Comparison of ENCODE assay signal across 1 cellular context in genomic region chr11:46615756-46616155, GRCh38.
TF ChIP-seq lines count a peak whose summit lies in the region.

No MANE protein-coding gene starts in this region.

TF ChIP-seq in H1, 55 proteins besides CTCF, POLR2A, EP300 and RAD21:
- TF ChIP-seq SP4 (IDR thresholded peaks at IDR 0.05; ENCODE audit: low read length), result no peak
- TF ChIP-seq GTF2F1 (IDR thresholded peaks at IDR 0.05; ENCODE audit: borderline replicate concordance, low read depth, low read length), result no peak
- TF ChIP-seq, protein P1, sequence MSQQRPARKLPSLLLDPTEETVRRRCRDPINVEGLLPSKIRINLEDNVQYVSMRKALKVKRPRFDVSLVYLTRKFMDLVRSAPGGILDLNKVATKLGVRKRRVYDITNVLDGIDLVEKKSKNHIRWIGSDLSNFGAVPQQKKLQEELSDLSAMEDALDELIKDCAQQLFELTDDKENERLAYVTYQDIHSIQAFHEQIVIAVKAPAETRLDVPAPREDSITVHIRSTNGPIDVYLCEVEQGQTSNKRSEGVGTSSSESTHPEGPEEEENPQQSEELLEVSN (IDR thresholded peaks at IDR 0.05), result no peak
- TF ChIP-seq TAF1 (IDR thresholded peaks at IDR 0.05; ENCODE audit: low read depth, low read length), result no peak
- TF ChIP-seq BACH1 (IDR thresholded peaks at IDR 0.05; ENCODE audit: low read length), result no peak
- TF ChIP-seq SAP30 (IDR thresholded peaks at IDR 0.05; ENCODE audit: insufficient read depth, insufficient replicate concordance, low read length), result no peak
- no peak for TF ChIP-seq RXRA (IDR thresholded peaks at IDR 0.05; ENCODE audit: insufficient read depth, low read depth, low read length)
- TF ChIP-seq SIN3A (conservative IDR thresholded peaks at IDR 0.05 in 1 of 2, IDR thresholded peaks at IDR 0.05 in 1 of 2; ENCODE audit: low read depth in 1 of 2, low read length in 2 of 2), result no peak
- TF ChIP-seq NANOG (IDR thresholded peaks at IDR 0.05; ENCODE audit: insufficient read depth, low read depth, low read length, poor library complexity, severe bottlenecking), result no peak
- TF ChIP-seq PHF8 (conservative IDR thresholded peaks at IDR 0.05; ENCODE audit: low read depth, low read length), result no peak
- no peak for TF ChIP-seq ASH2L (IDR thresholded peaks at IDR 0.05; ENCODE audit: low read length)
- no peak for TF ChIP-seq HDAC6 (IDR thresholded peaks at IDR 0.05; ENCODE audit: low read depth, low read length)
- TF ChIP-seq POLR2AphosphoS5 (IDR thresholded peaks at IDR 0.05; ENCODE audit: low read depth, low read length), result no peak
- no peak for TF ChIP-seq TEAD4 (IDR thresholded peaks at IDR 0.05; ENCODE audit: low read depth, low read length)
- no peak for TF ChIP-seq GABPA (IDR thresholded peaks at IDR 0.05; ENCODE audit: borderline replicate concordance, insufficient read depth, low read length)
- no peak for TF ChIP-seq POU5F1 (IDR thresholded peaks at IDR 0.05; ENCODE audit: low read depth, low read length)
- TF ChIP-seq EZH2 (IDR thresholded peaks at IDR 0.05; ENCODE audit: low read depth, low read length, severe bottlenecking), result no peak
- TF ChIP-seq SIX5 (IDR thresholded peaks at IDR 0.05; ENCODE audit: low read depth, low read length), result no peak
- TF ChIP-seq KDM4A (IDR thresholded peaks at IDR 0.05; ENCODE audit: low read depth, low read length, severe bottlenecking), result no peak
- TF ChIP-seq CHD7 (IDR thresholded peaks at IDR 0.05; ENCODE audit: insufficient replicate concordance, low read length), result no peak
TF ChIP-seq in H1: peak in this region for 0.
